8 cellular contexts compared by ENCODE assay signal in the genomic region with DNA sequence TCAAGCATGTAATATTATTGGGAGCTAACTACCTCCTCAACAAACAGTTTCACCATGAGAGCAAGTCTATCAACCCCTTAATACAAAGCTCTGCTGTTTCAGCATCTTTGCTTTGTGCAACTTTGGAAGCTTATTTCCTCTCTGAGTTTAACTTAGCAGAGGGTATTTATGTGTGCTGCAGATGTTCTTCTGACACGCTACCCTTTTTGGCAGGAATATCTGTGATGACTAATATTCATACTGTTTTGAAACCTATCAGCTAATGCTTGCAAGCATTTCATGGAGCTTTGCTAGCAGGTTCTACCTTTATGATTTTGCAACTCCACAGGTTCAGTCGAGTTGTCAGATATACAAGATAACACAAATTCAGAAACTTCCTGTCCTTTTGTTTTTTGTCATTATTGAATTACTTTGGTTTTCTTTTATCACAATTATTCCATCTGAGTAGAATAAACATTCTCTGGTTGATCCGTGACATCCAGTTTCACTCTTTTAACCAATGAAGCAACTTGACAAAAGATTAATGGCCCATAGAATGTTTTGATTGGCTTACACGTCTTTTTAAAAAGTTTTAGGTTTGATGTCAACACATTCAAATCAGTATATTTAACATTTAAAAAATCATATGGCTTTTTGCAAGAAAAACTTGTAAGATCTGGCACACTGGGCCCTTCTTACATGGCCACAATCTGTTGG. TPM values are rescaled to one million over a fixed set of nuclear protein-coding genes. Genes with fewer than 3 reads are reported as not detected.
A peak's percentile ranks its signal among the peaks of the same experiment; 100 is the strongest.
DNase-seq lines count a peak whose midpoint lies in the region; ATAC-seq and TF ChIP-seq lines count a peak whose summit lies in the region.

No MANE protein-coding gene starts in this region.

- H3K27me3 Mint-ChIP-seq in effector memory CD8-positive, alpha-beta T cell = no peaks in the 10 kb centered on the region

- peaks cover 25 to 44% of the 10 kb centered on the region in 2 donors for H3K4me1 Mint-ChIP-seq in effector memory CD8-positive, alpha-beta T cell (ENCODE audit: low read depth in 2 of 2)

- peak overlapping the region in 1 of 2 donors; percentile 98 for H3K4me3 Mint-ChIP-seq in effector memory CD8-positive, alpha-beta T cell

- H3K4me3 ChIP-seq in AG04450 (ENCODE audit: low read depth, low read length) = no peak overlapping the region; the same call in 1 of the 2 replicates

- CTCF ChIA-PET in AG04450 (lab: Charles Lee) = interaction anchor here (1.3 to 1.6 kb wide), 2 partner anchors 75 to 121 kb away, joined by 3 to 7 read pairs; partner anchors contain the start of gene DIPK2A

- H3K9me3 Mint-ChIP-seq in effector memory CD8-positive, alpha-beta T cell = no peaks in the 10 kb centered on the region

- POLR2A ChIA-PET in AG04450 (lab: Yijun Ruan, JAX) = interaction anchor here (1.5 kb wide), 1 partner anchor 122 kb away, joined by 12 read pairs; the partner anchor contains the start of gene DIPK2A

- H3K9me3 ChIP-seq in AG04450 (ENCODE audit: control insufficient read depth, insufficient read depth, low read length) = no peaks in the 10 kb centered on the region

- peak overlapping the region in 1 of 2 donors; percentile 96 for H3K27ac Mint-ChIP-seq in effector memory CD8-positive, alpha-beta T cell

- H3K27me3 ChIP-seq in AG04450 (ENCODE audit: control insufficient read depth, insufficient read depth, low read length) = no peaks in the 10 kb centered on the region

- DNase-seq in AG04450 (ENCODE audit: low read depth, low spot score) = peak; percentile 73
- peak; percentile 79 for DNase-seq in HS-5 (ENCODE audit: low read depth)
- DNase-seq in fibroblast of gingiva (ENCODE audit: low read depth) = peak; percentile 92
- no peak for DNase-seq in NCI-H128 (lab: John Stamatoyannopoulos, UW; ENCODE audit: unreplicated experiment)
- no peak for DNase-seq in effector memory CD8-positive, alpha-beta T cell
- DNase-seq in NCI-H1092 (lab: John Stamatoyannopoulos, UW) = no peak
- DNase-seq in SW480 (ENCODE audit: low spot score) = no peak

- H3K27ac ChIP-seq in AG04450 (ENCODE audit: low read depth, low read length) = no peak overlapping the region

- peak; percentile 41 for ATAC-seq in GM19438 (IDR thresholded peaks at IDR 0.05; ENCODE audit: low read depth, unreplicated experiment)
- no peak for ATAC-seq in effector memory CD8-positive, alpha-beta T cell (replicated peaks)

- no peak for TF ChIP-seq CTCF in AG04450 (IDR thresholded peaks at IDR 0.05; ENCODE audit: low read depth, low read length)

- peaks cover 9% of the 10 kb centered on the region for H3K36me3 Mint-ChIP-seq in effector memory CD8-positive, alpha-beta T cell (ENCODE audit: insufficient read depth)

RNA-seq across cellular contexts. Expression of gene SLC9A9, which starts 1.7 kb away (rescaled TPM):
- polyA plus RNA-seq in AG04450 (2011; rRNA removed) = 11.5 and 13.4 TPM in 2 replicates
- polyA minus RNA-seq in AG04450 (2011; rRNA and poly(A)+ RNA removed) = 25.3 and 38.6 TPM in 2 replicates

Comparison
In these comparisons a context has a peak if more than half of its experiments do, and no peak if none do; other contexts are left out.
1. DNase-seq: peak in AG04450 (single experiment), HS-5 (single experiment) and fibroblast of gingiva (single experiment); none in NCI-H128 (single experiment), effector memory CD8-positive, alpha-beta T cell (0 of 3), NCI-H1092 (single experiment) and SW480 (single experiment).